Comparison of ENCODE assay signal across 8 cellular contexts in the genomic region with DNA sequence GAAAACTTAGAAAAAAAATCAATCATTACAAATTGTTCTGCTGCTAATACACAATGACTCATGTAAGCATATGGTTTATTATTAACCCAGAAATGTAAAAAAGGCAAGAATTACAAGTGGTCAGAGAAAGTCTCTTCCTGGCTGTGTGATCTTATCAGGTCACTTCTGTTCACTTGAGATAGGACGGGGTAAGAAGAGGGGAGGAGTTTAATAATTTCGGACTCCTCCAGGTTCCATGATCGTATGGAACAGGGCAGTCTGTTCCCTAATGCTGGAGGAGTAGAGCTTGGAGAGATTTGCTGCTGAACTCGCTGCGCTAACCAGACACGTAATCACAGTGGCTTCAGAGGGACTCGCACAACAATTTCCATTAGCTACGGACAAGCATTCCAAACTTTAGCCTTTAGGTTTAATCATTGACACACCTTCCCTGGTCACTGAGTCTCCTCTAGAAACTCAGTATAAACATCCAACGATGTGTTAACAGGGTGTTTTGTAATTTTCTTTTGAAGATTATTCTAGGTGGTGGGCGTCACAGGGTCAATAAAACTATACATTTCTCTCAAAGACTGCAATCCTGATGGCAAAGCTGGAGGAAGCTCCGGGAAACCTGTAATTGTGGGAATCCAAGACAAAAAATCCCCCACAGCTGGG. TPM values are rescaled to one million over a fixed set of nuclear protein-coding genes. Genes with fewer than 3 reads are reported as not detected.
DNase-seq lines count a peak whose midpoint lies in the region; ATAC-seq and TF ChIP-seq lines count a peak whose summit lies in the region.

No MANE protein-coding gene starts in this region.

- H3K27me3 ChIP-seq in BLaER1: no peaks in the 10 kb centered on the region

- H3K4me3 ChIP-seq in BLaER1: no peak overlapping the region

- H3K27ac Mint-ChIP-seq in stimulated activated effector memory CD8-positive, alpha-beta T cell treated with anti-CD3 and anti-CD28 coated beads, Interleukin-12 subunit alpha, Interleukin-12 subunit beta, amount 100 ng/mL, for 72 hours: peak overlapping the region; percentile 62
- no peak overlapping the region for H3K27ac Mint-ChIP-seq in chondrocyte (ENCODE audit: unreplicated experiment)

- peak; percentile 26 for ATAC-seq in GM19452 (IDR thresholded peaks at IDR 0.05; ENCODE audit: unreplicated experiment)
- no peak for ATAC-seq in stimulated activated effector memory CD8-positive, alpha-beta T cell treated with anti-CD3 and anti-CD28 coated beads, Interleukin-12 subunit alpha, Interleukin-12 subunit beta, amount 100 ng/mL, for 72 hours
- no peak for ATAC-seq in activated CD4-positive, CD25-positive, alpha-beta regulatory T cell treated with anti-CD3 and anti-CD28 coated beads, Interleukin-2, amount 50 U/mL, for 24 hours

- H3K9ac ChIP-seq in BLaER1: no peak overlapping the region

- H3K4me3 Mint-ChIP-seq in stimulated activated effector memory CD8-positive, alpha-beta T cell treated with anti-CD3 and anti-CD28 coated beads, Interleukin-12 subunit alpha, Interleukin-12 subunit beta, amount 100 ng/mL, for 72 hours: peak overlapping the region; percentile 88
- no peak overlapping the region for H3K4me3 Mint-ChIP-seq in chondrocyte (ENCODE audit: unreplicated experiment)

- H3K4me1 ChIP-seq in BLaER1: peaks cover 26% of the 10 kb centered on the region

- peak; percentile 23 for DNase-seq in LoVo (ENCODE audit: low spot score)
- DNase-seq in fibroblast of gingiva (ENCODE audit: low read depth): peak; percentile 29
- no peak for DNase-seq in stimulated activated effector memory CD8-positive, alpha-beta T cell treated with anti-CD3 and anti-CD28 coated beads, Interleukin-12 subunit alpha, Interleukin-12 subunit beta, amount 100 ng/mL, for 72 hours (ENCODE audit: low spot score in 2 of 2)
- DNase-seq in stimulated activated CD4-positive, alpha-beta T cell treated with anti-CD3 and anti-CD28 coated beads, Interleukin-1b, Interleukin-23, amount 100 ng/mL, for 48 hours: no peak
- DNase-seq in chondrocyte (ENCODE audit: low spot score): no peak

- no peak for TF ChIP-seq CTCF in chondrocyte (IDR thresholded peaks at IDR 0.05)

- H3K36me3 ChIP-seq in BLaER1: peaks cover 5% of the 10 kb centered on the region

- H3K4me2 ChIP-seq in BLaER1: peak overlapping the region; percentile 88

- H3K27me3 Mint-ChIP-seq in chondrocyte (ENCODE audit: low read depth): no peaks in the 10 kb centered on the region

- H3K27ac ChIP-seq in BLaER1: no peak overlapping the region

- H3K4me1 Mint-ChIP-seq in stimulated activated effector memory CD8-positive, alpha-beta T cell treated with anti-CD3 and anti-CD28 coated beads, Interleukin-12 subunit alpha, Interleukin-12 subunit beta, amount 100 ng/mL, for 72 hours: peaks cover 39% of the 10 kb centered on the region
- H3K4me1 Mint-ChIP-seq in chondrocyte (ENCODE audit: low read depth): peaks cover 7% of the 10 kb centered on the region

- no peaks in the 10 kb centered on the region for H3K9me3 Mint-ChIP-seq in stimulated activated effector memory CD8-positive, alpha-beta T cell treated with anti-CD3 and anti-CD28 coated beads, Interleukin-12 subunit alpha, Interleukin-12 subunit beta, amount 100 ng/mL, for 72 hours
- H3K9me3 Mint-ChIP-seq in chondrocyte (ENCODE audit: low read depth): peaks cover 6% of the 10 kb centered on the region

- H3K9me3 ChIP-seq in BLaER1: peaks cover 11% of the 10 kb centered on the region

- no peaks in the 10 kb centered on the region for H4K20me1 ChIP-seq in BLaER1

- peaks cover 19% of the 10 kb centered on the region for H3K36me3 Mint-ChIP-seq in stimulated activated effector memory CD8-positive, alpha-beta T cell treated with anti-CD3 and anti-CD28 coated beads, Interleukin-12 subunit alpha, Interleukin-12 subunit beta, amount 100 ng/mL, for 72 hours
- H3K36me3 Mint-ChIP-seq in chondrocyte (ENCODE audit: low read depth): no peaks in the 10 kb centered on the region

RNA-seq across cellular contexts. Expression of gene CRYZ, which starts 1.3 kb away (rescaled TPM):
- total RNA-seq in chondrocyte: 4.8 to 8.5 TPM (median 6.7 TPM) in 3 replicates

RNA-seq across cellular contexts. Expression of gene TYW3, which starts 1.4 kb away (rescaled TPM):
- total RNA-seq in chondrocyte: 3.6 to 7.3 TPM (median 4.3 TPM) in 3 replicates

RNA-seq across cellular contexts. Expression of gene ERICH3, which starts 57.9 kb away (rescaled TPM):
- not detected in 3 replicates for total RNA-seq in chondrocyte

Comparison
In these comparisons a context has a peak if more than half of its experiments do, and no peak if none do; other contexts are left out.
1. DNase-seq: peak in LoVo (single experiment) and fibroblast of gingiva (single experiment); none in stimulated activated effector memory CD8-positive, alpha-beta T cell treated with anti-CD3 and anti-CD28 coated beads, Interleukin-12 subunit alpha, Interleukin-12 subunit beta, amount 100 ng/mL, for 72 hours (0 of 2), stimulated activated CD4-positive, alpha-beta T cell treated with anti-CD3 and anti-CD28 coated beads, Interleukin-1b, Interleukin-23, amount 100 ng/mL, for 48 hours (single experiment) and chondrocyte (single experiment).